Comparison of ENCODE assay signal across 24 cellular contexts in genomic region chr10:126595160-126595559, GRCh38.
"Had no signal": no experiment of that assay in that cellular context is flagged by ENCODE, and none has a peak within 500 bp of the region (broad histone marks: within the 10 kb centered on the region; RNA-seq: fewer than 3 reads in every experiment).

No MANE protein-coding gene starts in this region.

- H3K27me3 ChIP-seq: adrenal gland, breast epithelium, sigmoid colon, stomach had no signal

- H3K27ac ChIP-seq: adrenal gland, breast epithelium, coronary artery, epithelial cell of prostate, lower lobe of right lung, sigmoid colon, stomach had no signal

- H3K4me3 ChIP-seq: adrenal gland, breast epithelium, coronary artery, lower lobe of right lung, sigmoid colon, smooth muscle cell, stomach had no signal

- ATAC-seq: activated CD4-positive, alpha-beta T cell treated with anti-CD3 and anti-CD28 coated beads for 36 hours; activated T-cell treated with anti-CD3 and anti-CD28 coated beads, Interleukin-2, amount 50 U/mL, for 4 hours; left lobe of liver; lower lobe of right lung; stimulated activated memory B cell treated with anti-CD40 and anti-IgM and Interleukin-4, amounts not matched to agents 10 μg/mL and 1 μg/mL and 100 μg/mL, for 72 hours had no signal

- H3K9me3 Mint-ChIP-seq: activated B cell treated with CpG ODN at 0.5 μM for 24 hours; activated T-cell treated with anti-CD3 and anti-CD28 coated beads, Interleukin-2, amount 50 U/mL, for 4 hours; activated T-helper 2 cell treated with anti-CD3 and anti-CD28 coated beads, Interferon-gamma antibody, Interleukin-2, Interleukin-4, amounts not matched to agents 10 μg/mL and 5 μg/mL and 100 μg/mL, durations not matched to agents 14 hours and 24 hours and 36 hours; stimulated activated memory B cell treated with anti-CD40 and anti-IgM and Interleukin-4, amounts not matched to agents 10 μg/mL and 1 μg/mL and 100 μg/mL, for 72 hours; T-helper 1 cell treated with Interleukin-12 subunit alpha and Interleukin-12 subunit beta and Interleukin-4 antibody, amounts not matched to agents 30 μg/mL and 1 μg/mL, for 36 hours had no signal

- DNase-seq: activated B cell treated with CpG ODN at 0.5 μM for 24 hours; activated CD4-positive, alpha-beta T cell treated with anti-CD3 and anti-CD28 coated beads for 36 hours; activated CD4-positive, alpha-beta T cell treated with anti-CD3 and anti-CD28 coated beads, Interleukin-2, amount 50 U/mL, for 4 hours; activated CD8-positive, alpha-beta memory T cell treated with anti-CD3 and anti-CD28 coated beads for 24 hours; activated CD8-positive, alpha-beta memory T cell treated with anti-CD3 and anti-CD28 coated beads, Interleukin-2, amount 50 U/mL, for 4 hours; activated naive CD4-positive, alpha-beta T cell; activated T-cell treated with anti-CD3 and anti-CD28 coated beads, Interleukin-2, amount 50 U/mL, for 4 hours; adrenal gland; kidney; lower lobe of right lung; sigmoid colon; stimulated activated CD4-positive, alpha-beta T cell treated with anti-CD3 and anti-CD28 coated beads, Interleukin-15, amount 100 ng/mL, for 24 hours; stomach; T1000 had no signal

- H3K4me1 Mint-ChIP-seq: activated B cell treated with CpG ODN at 0.5 μM for 24 hours; activated CD4-positive, alpha-beta T cell treated with anti-CD3 and anti-CD28 coated beads for 36 hours; nephron; stimulated activated memory B cell treated with anti-CD40 and anti-IgM and Interleukin-4, amounts not matched to agents 10 μg/mL and 1 μg/mL and 100 μg/mL, for 72 hours had no signal

- H3K4me3 Mint-ChIP-seq: activated B cell treated with CpG ODN at 0.5 μM for 24 hours; activated CD4-positive, alpha-beta T cell treated with anti-CD3 and anti-CD28 coated beads for 36 hours; activated naive CD8-positive, alpha-beta T cell; activated T-cell treated with anti-CD3 and anti-CD28 coated beads, Interleukin-2, amount 50 U/mL, for 4 hours; nephron; stimulated activated memory B cell treated with anti-CD40 and anti-IgM and Interleukin-4, amounts not matched to agents 10 μg/mL and 1 μg/mL and 100 μg/mL, for 72 hours; T-helper 1 cell treated with Interleukin-12 subunit alpha and Interleukin-12 subunit beta and Interleukin-4 antibody, amounts not matched to agents 30 μg/mL and 1 μg/mL, for 36 hours had no signal

- H3K27ac Mint-ChIP-seq: activated B cell treated with CpG ODN at 0.5 μM for 24 hours; activated CD4-positive, alpha-beta T cell treated with anti-CD3 and anti-CD28 coated beads for 36 hours; activated naive CD8-positive, alpha-beta T cell; activated T-helper 2 cell treated with anti-CD3 and anti-CD28 coated beads, Interferon-gamma antibody, Interleukin-2, Interleukin-4, amounts not matched to agents 10 μg/mL and 5 μg/mL and 100 μg/mL, durations not matched to agents 14 hours and 24 hours and 36 hours; stimulated activated memory B cell treated with anti-CD40 and anti-IgM and Interleukin-4, amounts not matched to agents 10 μg/mL and 1 μg/mL and 100 μg/mL, for 72 hours; T-helper 1 cell treated with Interleukin-12 subunit alpha and Interleukin-12 subunit beta and Interleukin-4 antibody, amounts not matched to agents 30 μg/mL and 1 μg/mL, for 36 hours had no signal

- H3K27me3 Mint-ChIP-seq: activated B cell treated with CpG ODN at 0.5 μM for 24 hours; stimulated activated memory B cell treated with anti-CD40 and anti-IgM and Interleukin-4, amounts not matched to agents 10 μg/mL and 1 μg/mL and 100 μg/mL, for 72 hours had no signal

- H3K36me3 Mint-ChIP-seq: activated naive CD8-positive, alpha-beta T cell; stimulated activated memory B cell treated with anti-CD40 and anti-IgM and Interleukin-4, amounts not matched to agents 10 μg/mL and 1 μg/mL and 100 μg/mL, for 72 hours had no signal
